ENCODE assay signal across 13 cellular contexts in genomic region chr1:146059148-146059547, GRCh38. TPM values are rescaled to one million over a fixed set of nuclear protein-coding genes. Genes with fewer than 3 reads are reported as not detected.
"Had no signal": no experiment of that assay in that cellular context is flagged by ENCODE, and none has a peak within 500 bp of the region (broad histone marks: within the 10 kb centered on the region; RNA-seq: fewer than 3 reads in every experiment).

No MANE protein-coding gene starts in this region.

RNA-seq across cellular contexts. Expression of gene HJV, which starts 37.6 kb away (rescaled TPM):
- total RNA-seq: lower lobe of right lung, mammary epithelial cell, natural killer cell, occipital lobe, osteocyte, posterior vena cava, pulmonary artery endothelial cell, renal cortical epithelial cell, stomach, thyroid gland, upper lobe of left lung, vagina had no signal
- polyA plus RNA-seq: keratinocyte, mammary epithelial cell, stomach had no signal
